Comparison of ENCODE assay signal across 8 cellular contexts in the genomic region with DNA sequence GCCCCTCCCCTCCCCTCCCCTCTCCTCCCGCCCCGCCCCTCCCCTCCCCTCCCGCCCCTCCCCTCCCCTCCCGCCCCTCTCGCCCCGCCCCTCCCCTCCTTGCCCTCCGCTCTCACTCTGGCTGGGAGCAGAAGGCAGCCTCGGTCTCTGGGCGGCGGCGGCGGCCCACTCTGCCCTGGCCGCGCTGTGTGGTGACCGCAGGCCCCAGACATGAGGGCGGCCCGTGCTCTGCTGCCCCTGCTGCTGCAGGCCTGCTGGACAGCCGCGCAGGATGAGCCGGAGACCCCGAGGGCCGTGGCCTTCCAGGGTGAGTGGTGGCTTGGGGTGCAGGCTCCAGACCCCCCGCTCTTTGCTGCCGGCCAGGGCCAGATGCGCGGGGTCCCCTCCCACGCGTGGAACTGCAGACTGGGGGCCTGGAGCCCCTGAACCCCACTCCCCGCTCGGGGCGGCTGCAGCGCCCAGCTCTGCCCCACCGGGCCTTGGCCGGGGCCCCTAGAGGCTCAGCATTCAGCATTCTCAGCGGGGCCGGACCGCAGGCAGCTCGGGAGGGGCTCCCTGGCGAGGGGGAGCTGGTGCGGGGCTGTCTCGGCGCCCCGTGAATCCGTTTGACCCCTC. TPM values are rescaled to one million over a fixed set of nuclear protein-coding genes. Genes with fewer than 3 reads are reported as not detected.
DNase-seq lines count a peak whose midpoint lies in the region; ATAC-seq and TF ChIP-seq lines count a peak whose summit lies in the region.

A gene with protein sequence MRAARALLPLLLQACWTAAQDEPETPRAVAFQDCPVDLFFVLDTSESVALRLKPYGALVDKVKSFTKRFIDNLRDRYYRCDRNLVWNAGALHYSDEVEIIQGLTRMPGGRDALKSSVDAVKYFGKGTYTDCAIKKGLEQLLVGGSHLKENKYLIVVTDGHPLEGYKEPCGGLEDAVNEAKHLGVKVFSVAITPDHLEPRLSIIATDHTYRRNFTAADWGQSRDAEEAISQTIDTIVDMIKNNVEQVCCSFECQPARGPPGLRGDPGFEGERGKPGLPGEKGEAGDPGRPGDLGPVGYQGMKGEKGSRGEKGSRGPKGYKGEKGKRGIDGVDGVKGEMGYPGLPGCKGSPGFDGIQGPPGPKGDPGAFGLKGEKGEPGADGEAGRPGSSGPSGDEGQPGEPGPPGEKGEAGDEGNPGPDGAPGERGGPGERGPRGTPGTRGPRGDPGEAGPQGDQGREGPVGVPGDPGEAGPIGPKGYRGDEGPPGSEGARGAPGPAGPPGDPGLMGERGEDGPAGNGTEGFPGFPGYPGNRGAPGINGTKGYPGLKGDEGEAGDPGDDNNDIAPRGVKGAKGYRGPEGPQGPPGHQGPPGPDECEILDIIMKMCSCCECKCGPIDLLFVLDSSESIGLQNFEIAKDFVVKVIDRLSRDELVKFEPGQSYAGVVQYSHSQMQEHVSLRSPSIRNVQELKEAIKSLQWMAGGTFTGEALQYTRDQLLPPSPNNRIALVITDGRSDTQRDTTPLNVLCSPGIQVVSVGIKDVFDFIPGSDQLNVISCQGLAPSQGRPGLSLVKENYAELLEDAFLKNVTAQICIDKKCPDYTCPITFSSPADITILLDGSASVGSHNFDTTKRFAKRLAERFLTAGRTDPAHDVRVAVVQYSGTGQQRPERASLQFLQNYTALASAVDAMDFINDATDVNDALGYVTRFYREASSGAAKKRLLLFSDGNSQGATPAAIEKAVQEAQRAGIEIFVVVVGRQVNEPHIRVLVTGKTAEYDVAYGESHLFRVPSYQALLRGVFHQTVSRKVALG (plus strand): TSS at position 130 of the 615 bp plus-strand sequence. CDS start 81 bp downstream, at position 211.

- H3K9ac ChIP-seq in BLaER1 treated with 17β-estradiol and CSF1 and Interleukin-3, amounts not matched to agents 10 nM and 100 nM, result peak within 1 kb of the TSS; percentile 51 to 79 (median 74); a peak in 21 of 22 replicates

- in situ Hi-C loops in transverse colon (cut with MboI; ENCODE audit: low pct_ligation_motif_present in 1 of 4, low pct_unique_long_range_greater_than_20kb in 1 of 4, low sequenced_read_pairs in 3 of 4), result no loop called here

- peaks cover 0 to 24% (median 10%) of the 10 kb centered on the region in 11 experiments; a peak in 13 of 22 replicates for H4K20me1 ChIP-seq in BLaER1 treated with 17β-estradiol and CSF1 and Interleukin-3, amounts not matched to agents 10 nM and 100 nM

- H3K4me2 ChIP-seq in BLaER1 treated with 17β-estradiol and CSF1 and Interleukin-3, amounts not matched to agents 10 nM and 100 nM, result peak within 1 kb of the TSS; percentile 97 to 100 (median 99)

- no peak for ATAC-seq in HG03460 (IDR thresholded peaks at IDR 0.05; ENCODE audit: unreplicated experiment)

- TF ChIP-seq EP300 in transverse colon (IDR thresholded peaks at IDR 0.05; ENCODE audit: low read depth), result no peak

- H3K27ac ChIP-seq in BLaER1 treated with 17β-estradiol and CSF1 and Interleukin-3, amounts not matched to agents 10 nM and 100 nM, result peak within 1 kb of the TSS in 10 of 11 experiments; percentile 21 to 64 (median 40); a peak in 17 of 22 replicates
- peak within 1 kb of the TSS; percentile 87 to 96 (median 90) for H3K27ac ChIP-seq in transverse colon

- peaks cover 22 to 55% (median 43%) of the 10 kb centered on the region in 10 experiments for H3K4me1 ChIP-seq in BLaER1 treated with 17β-estradiol and CSF1 and Interleukin-3, amounts not matched to agents 10 nM and 100 nM
- H3K4me1 ChIP-seq in mononuclear cell (ENCODE audit: insufficient read depth, low read length) (peaks cover 8% of the 10 kb centered on the region), transverse colon (peaks cover 10 to 50% (median 19%) of the 10 kb centered on the region in 4 donors)

- intact Hi-C loops in transverse colon (cut with DNase I; ENCODE audit: low total_unique reads), result loop anchor here (2.0 kb wide), 1 partner anchor 75 kb away; no protein-coding TSS in a partner anchor

- peaks cover 26 to 69% (median 43%) of the 10 kb centered on the region in 11 experiments for H3K27me3 ChIP-seq in BLaER1 treated with 17β-estradiol and CSF1 and Interleukin-3, amounts not matched to agents 10 nM and 100 nM
- peaks cover 13% of the 10 kb centered on the region for H3K27me3 ChIP-seq in mononuclear cell (ENCODE audit: insufficient read depth, low read length)
- peaks cover 39% of the 10 kb centered on the region for H3K27me3 ChIP-seq in transverse colon

- peak; percentile 77 for DNase-seq in HuH-7 (ENCODE audit: low spot score)
- DNase-seq in activated CD8-positive, alpha-beta memory T cell treated with anti-CD3 and anti-CD28 coated beads for 24 hours, result peak; percentile 78
- DNase-seq in erythroblast (lab: John Stamatoyannopoulos, UW), result peak; percentile 51 to 57
- peak; percentile 64 for DNase-seq in transverse colon
- DNase-seq in NCI-H510A (lab: John Stamatoyannopoulos, UW), result no peak

- H3K36me3 ChIP-seq in BLaER1 treated with 17β-estradiol and CSF1 and Interleukin-3, amounts not matched to agents 10 nM and 100 nM, result no peaks in the 10 kb centered on the region
- H3K36me3 ChIP-seq in transverse colon, result no peaks in the 10 kb centered on the region

- no peak for TF ChIP-seq CTCF in transverse colon (IDR thresholded peaks at IDR 0.05)

- TF ChIP-seq POLR2A in erythroblast (IDR thresholded peaks at IDR 0.05; ENCODE audit: low read length) (no peak), transverse colon (IDR thresholded peaks at IDR 0.05) (peak; percentile 43)

- peak within 1 kb of the TSS; percentile 55 to 71 (median 62) for H3K4me3 ChIP-seq in BLaER1 treated with 17β-estradiol and CSF1 and Interleukin-3, amounts not matched to agents 10 nM and 100 nM
- H3K4me3 ChIP-seq in mononuclear cell (ENCODE audit: low read length), result peak within 1 kb of the TSS; percentile 18
- peak within 1 kb of the TSS; percentile 42 to 73 (median 48) for H3K4me3 ChIP-seq in transverse colon

- H3K9me3 ChIP-seq in BLaER1 treated with 17β-estradiol and CSF1 and Interleukin-3, amounts not matched to agents 10 nM and 100 nM (replicated peaks in 1 of 11), result no peaks in the 10 kb centered on the region
- no peaks in the 10 kb centered on the region for H3K9me3 ChIP-seq in mononuclear cell (ENCODE audit: low read depth, low read length)
- no peaks in the 10 kb centered on the region for H3K9me3 ChIP-seq in transverse colon

- WGBS in transverse colon (ENCODE audit: low coverage in 1 of 2), 2 donors, result 12% methylated on average over 14 of the region's 44 CpGs; no CpG with 5 or more reads in 1 of the 2 donors

RNA-seq across cellular contexts. Expression of the gene that starts here (rescaled TPM):
- 1.4 TPM for total RNA-seq in mononuclear cell
- total RNA-seq in transverse colon, result 100 to 1,000 TPM; 166 to 580 (median 346) TPM

Comparison
In these comparisons a context has a peak if more than half of its experiments do, and no peak if none do; other contexts are left out.
1. RNA of the gene that starts here (total RNA-seq): 166 to 580 TPM in transverse colon; 1.4 TPM in mononuclear cell (single experiment); every median in the first group is over 10 times any median in the second.
2. Peak in every context shown above with its lines, with median percentiles within 50 percentile points of each other: H3K4me3 ChIP-seq.